ENCODE assay signal across 1 cellular context in the genomic region with DNA sequence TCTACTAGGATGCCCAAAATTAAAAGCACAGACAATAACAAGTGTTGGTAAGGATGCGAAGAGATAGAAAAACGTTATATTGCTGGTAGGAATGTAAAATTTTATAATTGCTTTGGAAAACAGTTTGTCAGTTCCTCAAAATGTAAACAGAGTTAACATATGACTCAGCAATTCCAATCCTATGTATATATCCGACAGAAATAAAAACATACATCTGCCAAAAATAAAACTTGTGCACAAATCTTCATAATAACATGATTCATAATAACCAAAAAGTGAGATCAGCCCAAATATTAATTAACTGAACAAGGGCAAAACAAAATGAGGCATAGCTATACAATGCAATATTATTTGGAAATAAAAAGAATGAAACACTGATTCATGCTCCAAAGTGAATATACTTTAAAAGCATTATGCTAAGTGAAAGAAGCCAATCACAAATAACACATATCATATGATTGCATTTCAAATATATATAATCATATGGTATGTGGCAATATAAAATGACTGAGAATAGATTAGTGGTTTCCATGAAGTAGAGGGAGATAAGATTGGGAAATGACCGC.
TF ChIP-seq lines count a peak whose summit lies in the region.

No MANE protein-coding gene starts in this region.

TF ChIP-seq in K562, 482 proteins besides CTCF, POLR2A, EP300 and RAD21 (continued from another document):
- TF ChIP-seq MAFF (IDR thresholded peaks at IDR 0.05; ENCODE audit: low read length): peak; percentile 73; the same call in 1 of the 2 replicates
- TF ChIP-seq CEBPZ (IDR thresholded peaks at IDR 0.05; ENCODE audit: borderline replicate concordance, low read depth, low read length): no peak
- peak; percentile 74 for TF ChIP-seq MAFK (IDR thresholded peaks at IDR 0.05; ENCODE audit: low read length)
- peak; percentile 61 for TF ChIP-seq CEBPB (tag; IDR thresholded peaks at IDR 0.05)
- peak; percentile 69 for TF ChIP-seq NFE2 (IDR thresholded peaks at IDR 0.05; ENCODE audit: low read depth)
- TF ChIP-seq NFE2L1 (tag; IDR thresholded peaks at IDR 0.05; ENCODE audit: borderline replicate concordance, low read depth): peak; percentile 75; the same call in 1 of the 2 replicates
- peak; percentile 90 for TF ChIP-seq ZNF316 (IDR thresholded peaks at IDR 0.05)
- TF ChIP-seq C11orf30 (IDR thresholded peaks at IDR 0.05; ENCODE audit: low read depth): peak; percentile 85
- peak; percentile 68 for TF ChIP-seq MAFG (tag; conservative IDR thresholded peaks at IDR 0.05)
TF ChIP-seq in K562: peak in this region for 8.
